In genomic region chr2:148614332-148615049, GRCh38 we compare ENCODE assay signal across 8 cellular contexts. TPM values are rescaled to one million over a fixed set of nuclear protein-coding genes. Genes with fewer than 3 reads are reported as not detected.
DNase-seq lines count a peak whose midpoint lies in the region; ATAC-seq and TF ChIP-seq lines count a peak whose summit lies in the region.

No MANE protein-coding gene starts in this region.

- no peak overlapping the region for H3K27ac ChIP-seq in OCI-LY1 (ENCODE audit: low read depth, low read length, poor library complexity, severe bottlenecking)
- no peak overlapping the region for H3K27ac ChIP-seq in colonic mucosa

- no peaks in the 10 kb centered on the region for H3F3A ChIP-seq in OCI-LY1 (ENCODE audit: insufficient read depth, low read length)

- DNase-seq in AG10803 (ENCODE audit: low read depth) = peak; percentile 33
- peak; percentile 18 for DNase-seq in colonic mucosa
- DNase-seq in myocyte (ENCODE audit: low read depth) = peak; percentile 36
- DNase-seq in putamen (ENCODE audit: low spot score) = no peak
- DNase-seq in NCI-H774 (lab: John Stamatoyannopoulos, UW) = no peak

- peak; percentile 34 for TF ChIP-seq POLR2A in GM18951 (IDR thresholded peaks at IDR 0.05; ENCODE audit: extremely low read depth, insufficient read depth, insufficient read length)

- in situ Hi-C loops in GM18951 (cut with MboI; ENCODE audit: low sequenced_read_pairs, unreplicated experiment) = no loop called here

- H4K20me1 ChIP-seq in OCI-LY1 (ENCODE audit: insufficient read depth, low read length) = no peaks in the 10 kb centered on the region

- no peaks in the 10 kb centered on the region for H3K9me3 ChIP-seq in OCI-LY1 (ENCODE audit: low read length)
- no peaks in the 10 kb centered on the region for H3K9me3 ChIP-seq in colonic mucosa

- H3K27me3 ChIP-seq in OCI-LY1 (ENCODE audit: insufficient read depth, low read length) (no peaks in the 10 kb centered on the region), colonic mucosa (no peaks in the 10 kb centered on the region)

- H3K4me2 ChIP-seq in OCI-LY1 (ENCODE audit: low read length) = peak overlapping the region; percentile 15; the same call in 1 of the 2 replicates

- TF ChIP-seq CTCF in AG10803 (conservative IDR thresholded peaks at IDR 0.05; ENCODE audit: low read length) (no peak), OCI-LY1 (IDR thresholded peaks at IDR 0.05; ENCODE audit: low read length) (no peak), colonic mucosa (IDR thresholded peaks at IDR 0.05) (no peak)

- H3K36me3 ChIP-seq in OCI-LY1 (ENCODE audit: insufficient read depth, low read length) = no peaks in the 10 kb centered on the region
- no peaks in the 10 kb centered on the region for H3K36me3 ChIP-seq in colonic mucosa

- no peaks in the 10 kb centered on the region for H3K9me2 ChIP-seq in OCI-LY1 (ENCODE audit: low read depth, low read length)

- H3K9ac ChIP-seq in OCI-LY1 (ENCODE audit: low read length) = no peak overlapping the region; the same call in 1 of the 2 replicates
- no peak overlapping the region for H3K9ac ChIP-seq in colonic mucosa (ENCODE audit: low read depth in 2 of 2, low read length in 2 of 2)

- H3K4me1 ChIP-seq in OCI-LY1 (ENCODE audit: insufficient read depth, low read length, severe bottlenecking) (peaks cover 15% of the 10 kb centered on the region), colonic mucosa (no peaks in the 10 kb centered on the region)

- 0 out of 2 replicates have a peak overlapping the region, but pooled peaks have one; percentile 79 for H2AFZ ChIP-seq in OCI-LY1 (ENCODE audit: low read length)

- no peaks in the 10 kb centered on the region for H3K79me2 ChIP-seq in OCI-LY1 (ENCODE audit: insufficient read depth, low read length)

- H3K4me3 ChIP-seq in AG10803 (ENCODE audit: low read length) = peak overlapping the region; percentile 12
- no peak overlapping the region for H3K4me3 ChIP-seq in OCI-LY1 (ENCODE audit: low read depth, low read length, poor library complexity, severe bottlenecking)
- H3K4me3 ChIP-seq in colonic mucosa = no peak overlapping the region

- peak; percentile 94 for ATAC-seq in HG03039 (IDR thresholded peaks at IDR 0.05; ENCODE audit: unreplicated experiment)

- intact Hi-C loops in colonic mucosa (cut with DNase I) = no loop called here

RNA-seq across cellular contexts. Expression of gene EPC2, which starts 30.1 kb away (rescaled TPM):
- total RNA-seq in colonic mucosa (10 to 100 TPM; 18.4 to 20.7 TPM), myocyte (16.0 and 20.6 TPM in 2 replicates)
- polyA plus RNA-seq in myocyte (2012) = 7.7 TPM

Comparison
In these comparisons a context has a peak if more than half of its experiments do, and no peak if none do; other contexts are left out.
1. DNase-seq: peak in AG10803 (single experiment), colonic mucosa (single experiment) and myocyte (single experiment); none in putamen (single experiment) and NCI-H774 (single experiment).